ENCODE assay signal across 12 cellular contexts in the genomic region with DNA sequence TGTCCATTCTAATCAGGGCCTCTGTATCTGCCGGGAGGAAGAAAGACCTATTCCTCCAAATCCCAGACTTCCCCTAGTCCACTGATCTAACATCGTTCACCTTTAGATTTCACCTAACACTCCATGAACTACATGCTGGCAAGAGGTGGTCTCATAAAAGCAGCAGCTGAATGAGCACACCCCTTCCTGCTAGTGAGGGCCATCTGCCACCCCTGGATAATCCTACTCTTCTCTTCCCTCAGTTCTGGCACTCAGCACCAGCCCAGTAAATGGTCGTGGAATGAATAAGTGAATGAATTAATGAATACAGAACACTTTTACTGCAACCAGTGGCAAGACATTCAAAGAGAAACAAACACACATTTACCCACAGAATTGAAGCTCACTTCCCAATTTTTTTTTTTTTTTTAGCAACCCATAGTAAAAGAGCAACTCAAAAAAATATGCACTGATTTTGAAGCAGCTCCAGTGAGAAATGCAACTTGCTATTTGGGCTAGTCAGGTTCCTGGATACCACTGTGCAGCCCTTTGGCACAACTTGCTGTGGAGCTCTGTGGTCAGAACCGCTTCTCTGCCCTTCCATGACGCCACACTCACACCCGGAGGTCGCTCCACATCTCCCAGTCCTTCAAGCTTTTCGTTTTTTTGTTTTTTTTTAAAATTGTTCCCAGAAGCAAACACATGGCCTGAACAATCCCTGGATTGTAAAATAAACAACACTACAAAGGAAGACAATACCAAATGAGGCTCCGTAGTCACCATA.
DNase-seq lines count a peak whose midpoint lies in the region; ATAC-seq and TF ChIP-seq lines count a peak whose summit lies in the region.
"Had no signal": no experiment of that assay in that cellular context is flagged by ENCODE, and none has a peak within 500 bp of the region (broad histone marks: within the 10 kb centered on the region; RNA-seq: fewer than 3 reads in every experiment).

No MANE protein-coding gene starts in this region.

- peak; percentile 60 for DNase-seq in NCI-H2171 treated with DMSO at 0.1 percent for 48 hours (lab: John Stamatoyannopoulos, UW)
- no peak for DNase-seq in NCI-H2171 (lab: John Stamatoyannopoulos, UW)
- DNase-seq in NCI-H1694 treated with DMSO at 0.1 percent for 48 hours (lab: John Stamatoyannopoulos, UW), result peak; percentile 50
- peak; percentile 81 for DNase-seq in WERI-Rb-1
- peak; percentile 10 for DNase-seq in smooth muscle cell of the brain vasculature (ENCODE audit: low read depth, low spot score)
- no peak for DNase-seq in NCI-H187 (lab: John Stamatoyannopoulos, UW)
- DNase-seq: H9, NCI-H1417 treated with DMSO at 0.1 percent for 48 hours, SIG-M5 had no signal

- no peaks in the 10 kb centered on the region for H3K9me3 ChIP-seq in WERI-Rb-1 (ENCODE audit: severe bottlenecking)

- no peaks in the 10 kb centered on the region for H3K27me3 ChIP-seq in WERI-Rb-1 (ENCODE audit: insufficient read depth, low read depth, severe bottlenecking)

- H3K27ac ChIP-seq in WERI-Rb-1, result peak overlapping the region; percentile 95
- H3K27ac ChIP-seq: C4-2B had no signal

- H3K4me3 ChIP-seq in WERI-Rb-1 (ENCODE audit: low read depth, low read length), result peak overlapping the region; percentile 41

- no peak for ATAC-seq in HG03135 (IDR thresholded peaks at IDR 0.05; ENCODE audit: unreplicated experiment)
- ATAC-seq in HG02571 (IDR thresholded peaks at IDR 0.05; ENCODE audit: unreplicated experiment), result no peak

- no peak for TF ChIP-seq CTCF in WERI-Rb-1 (IDR thresholded peaks at IDR 0.05; ENCODE audit: low read depth, low read length)

- peaks cover 22% of the 10 kb centered on the region for H3K36me3 ChIP-seq in WERI-Rb-1

Comparison
In these comparisons a context has a peak if more than half of its experiments do, and no peak if none do; other contexts are left out.
1. DNase-seq: peak in NCI-H2171 treated with DMSO at 0.1 percent for 48 hours (single experiment), NCI-H1694 treated with DMSO at 0.1 percent for 48 hours (single experiment), WERI-Rb-1 (single experiment) and smooth muscle cell of the brain vasculature (single experiment); none in NCI-H2171 (single experiment) and NCI-H187 (0 of 2).